10 cellular contexts compared by ENCODE assay signal in the genomic region with DNA sequence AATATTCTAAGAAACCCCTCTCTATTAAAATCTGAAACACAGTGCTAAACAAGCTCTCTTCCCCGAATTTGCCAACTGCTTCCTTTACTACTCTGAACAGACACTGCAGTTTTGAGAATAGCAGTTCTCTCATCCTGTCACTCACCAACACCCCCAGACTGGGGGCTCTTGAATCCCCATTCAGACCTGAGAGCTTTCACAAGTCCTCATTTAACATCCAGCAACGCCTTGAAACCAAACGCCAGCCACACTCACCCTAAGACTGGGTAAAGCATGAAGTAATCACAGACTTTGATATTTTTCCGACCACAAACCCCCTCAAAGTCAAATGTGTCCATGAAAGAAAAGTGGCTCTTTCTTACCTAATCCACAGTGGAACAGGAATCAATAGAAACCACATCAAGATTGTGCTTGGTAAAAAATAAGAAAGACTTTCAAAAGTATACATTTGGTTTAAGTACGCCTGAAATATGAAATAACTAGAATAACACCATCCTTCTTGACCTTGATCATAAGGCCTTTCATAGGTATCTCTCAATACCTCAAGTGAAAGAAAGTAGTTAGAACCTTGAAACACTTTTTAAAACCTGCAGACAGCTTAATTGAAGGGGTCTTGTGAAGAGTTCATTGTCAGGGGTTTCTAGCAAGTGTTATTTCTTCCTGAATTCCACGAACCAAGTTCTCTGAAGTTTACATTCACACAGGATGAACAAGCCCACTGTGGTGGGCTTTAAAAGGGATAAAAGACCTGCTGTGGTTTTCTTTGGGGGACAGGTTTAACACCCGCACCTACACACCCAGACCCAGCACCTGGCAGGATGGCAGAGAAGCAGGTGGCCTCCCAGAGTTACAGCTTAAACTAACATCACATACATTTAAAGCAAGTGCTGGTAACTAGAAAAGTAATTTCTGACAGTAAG.
DNase-seq lines count a peak whose midpoint lies in the region; ATAC-seq, FAIRE-seq and TF ChIP-seq lines count a peak whose summit lies in the region.
"Had no signal": no experiment of that assay in that cellular context is flagged by ENCODE, and none has a peak within 500 bp of the region (broad histone marks: within the 10 kb centered on the region; RNA-seq: fewer than 3 reads in every experiment).

No MANE protein-coding gene starts in this region.

- no peaks in the 10 kb centered on the region for H3K27me3 ChIP-seq in astrocyte (ENCODE audit: insufficient read depth, low read length)
- H3K27me3 ChIP-seq in GM23248 (replicated peaks; ENCODE audit: insufficient read depth) = peaks cover 12% of the 10 kb centered on the region; the same call in 1 of the 2 replicates
- H3K27me3 ChIP-seq in effector memory CD4-positive, alpha-beta T cell (replicated peaks; ENCODE audit: control insufficient read depth, insufficient read depth, low read length, poor library complexity, severe bottlenecking) = no peaks in the 10 kb centered on the region

- peaks cover 45% of the 10 kb centered on the region for H3K4me1 Mint-ChIP-seq in activated CD4-positive, alpha-beta memory T cell treated with anti-CD3 and anti-CD28 coated beads, Interleukin-2, amount 10 ng/mL, durations not matched to agents 7 days and 5 days
- peaks cover 24% of the 10 kb centered on the region for H3K4me1 Mint-ChIP-seq in astrocyte (ENCODE audit: low read depth, unreplicated experiment)

- no peaks in the 10 kb centered on the region for H4K20me1 ChIP-seq in astrocyte (ENCODE audit: insufficient read depth, low read length)
- no peaks in the 10 kb centered on the region for H4K20me1 ChIP-seq in GM23248 (ENCODE audit: insufficient read depth)

- ATAC-seq in HG02588 (IDR thresholded peaks at IDR 0.05; ENCODE audit: unreplicated experiment) (peak; percentile 50), GM19328 (IDR thresholded peaks at IDR 0.05; ENCODE audit: unreplicated experiment) (no peak)

- no peak overlapping the region for H2AFZ ChIP-seq in astrocyte (ENCODE audit: low read depth, low read length)
- H2AFZ ChIP-seq in GM23248 = no peak overlapping the region

- in situ Hi-C loops in GM23248 (cut with MboI) = no loop called here

- no peaks in the 10 kb centered on the region for H3K27me3 Mint-ChIP-seq in activated CD4-positive, alpha-beta memory T cell treated with anti-CD3 and anti-CD28 coated beads, Interleukin-2, amount 10 ng/mL, durations not matched to agents 7 days and 5 days
- no peaks in the 10 kb centered on the region for H3K27me3 Mint-ChIP-seq in astrocyte (ENCODE audit: low read depth, unreplicated experiment)

- no peaks in the 10 kb centered on the region for H3F3A ChIP-seq in GM23248 (ENCODE audit: insufficient read depth)

- no peak overlapping the region for H3K4me2 ChIP-seq in astrocyte (ENCODE audit: low read length)
- H3K4me2 ChIP-seq in GM23248 (ENCODE audit: unreplicated experiment) = no peak overlapping the region

- peak; percentile 73 for DNase-seq in activated CD4-positive, alpha-beta memory T cell treated with anti-CD3 and anti-CD28 coated beads, Interleukin-2, amount 10 ng/mL, durations not matched to agents 7 days and 5 days
- DNase-seq in astrocyte (ENCODE audit: low read depth) = peak; percentile 40
- DNase-seq in stimulated activated CD8-positive, alpha-beta memory T cell treated with anti-CD3 and anti-CD28 coated beads, Interleukin-2, amount 100 ng/mL, for 48 hours (ENCODE audit: low read depth in 2 of 2) = peak; percentile 48
- no peak for DNase-seq in GM23248
- no peak for DNase-seq in GF-D8 (lab: John Stamatoyannopoulos, UW)
- no peak for DNase-seq in effector memory CD4-positive, alpha-beta T cell
- DNase-seq: mesenchymal stem cell, NCI-H524 had no signal

- H3K79me2 ChIP-seq in astrocyte (ENCODE audit: insufficient read depth, low read length) = no peaks in the 10 kb centered on the region
- no peaks in the 10 kb centered on the region for H3K79me2 ChIP-seq in GM23248 (ENCODE audit: insufficient read depth)

- peaks cover 9% of the 10 kb centered on the region for H3K9me3 Mint-ChIP-seq in activated CD4-positive, alpha-beta memory T cell treated with anti-CD3 and anti-CD28 coated beads, Interleukin-2, amount 10 ng/mL, durations not matched to agents 7 days and 5 days
- no peaks in the 10 kb centered on the region for H3K9me3 Mint-ChIP-seq in astrocyte (ENCODE audit: unreplicated experiment)

- 60 to 61% methylated on average over 7 of the region's 7 CpGs for WGBS in GM23248 (ENCODE audit: low coverage in 1 of 2, low lambda C conversion rate in 2 of 2, missing lambda C conversion rate in 2 of 2), 2 experiments

- H3K4me3 ChIP-seq in astrocyte (ENCODE audit: insufficient read depth, low read depth, low read length) = no peak overlapping the region
- no peak overlapping the region for H3K4me3 ChIP-seq in GM23248
- H3K4me3 ChIP-seq in effector memory CD4-positive, alpha-beta T cell (ENCODE audit: insufficient read depth, low read depth, low read length, poor library complexity, severe bottlenecking) = no peak overlapping the region

- peak overlapping the region; percentile 4 for H3K4me3 Mint-ChIP-seq in activated CD4-positive, alpha-beta memory T cell treated with anti-CD3 and anti-CD28 coated beads, Interleukin-2, amount 10 ng/mL, durations not matched to agents 7 days and 5 days
- H3K4me3 Mint-ChIP-seq in astrocyte (ENCODE audit: unreplicated experiment) = no peak overlapping the region

- peaks cover 9% of the 10 kb centered on the region for H3K36me3 Mint-ChIP-seq in activated CD4-positive, alpha-beta memory T cell treated with anti-CD3 and anti-CD28 coated beads, Interleukin-2, amount 10 ng/mL, durations not matched to agents 7 days and 5 days (ENCODE audit: low read depth)
- no peaks in the 10 kb centered on the region for H3K36me3 Mint-ChIP-seq in astrocyte (ENCODE audit: low read depth, unreplicated experiment)

- no peaks in the 10 kb centered on the region for H3K9me2 ChIP-seq in GM23248 (ENCODE audit: insufficient read depth)

- H3K36me3 ChIP-seq in astrocyte (ENCODE audit: insufficient read depth, low read length) = no peaks in the 10 kb centered on the region
- H3K36me3 ChIP-seq in GM23248 (ENCODE audit: low read depth) = no peaks in the 10 kb centered on the region
- no peaks in the 10 kb centered on the region for H3K36me3 ChIP-seq in effector memory CD4-positive, alpha-beta T cell (ENCODE audit: control insufficient read depth, insufficient read depth, low read length)

- TF ChIP-seq CTCF in astrocyte (IDR thresholded peaks at IDR 0.05; ENCODE audit: insufficient read depth, low read depth, low read length) = no peak

- H3K9me3 ChIP-seq in astrocyte (ENCODE audit: insufficient read depth, low read depth, low read length) (no peaks in the 10 kb centered on the region), GM23248 (ENCODE audit: low read depth) (no peaks in the 10 kb centered on the region)
- H3K9me3 ChIP-seq in effector memory CD4-positive, alpha-beta T cell (ENCODE audit: control insufficient read depth, low read length) = no peaks in the 10 kb centered on the region

- CTCF ChIA-PET in activated CD4-positive, alpha-beta memory T cell treated with anti-CD3 and anti-CD28 coated beads, Interleukin-2, amount 10 ng/mL, durations not matched to agents 7 days and 5 days (lab: Charles Lee) = interaction anchor here (0.9 to 2.3 kb wide), 9 partner anchors 9 to 718 kb away, joined by 3 to 8 read pairs (median 4); partner anchors contain the start of gene MLLT3

- no peak overlapping the region for H3K27ac ChIP-seq in astrocyte (ENCODE audit: low read depth, low read length)
- no peak overlapping the region for H3K27ac ChIP-seq in GM23248
- no peak overlapping the region for H3K27ac ChIP-seq in effector memory CD4-positive, alpha-beta T cell (ENCODE audit: insufficient read depth, low read length, poor library complexity, severe bottlenecking)

- FAIRE-seq in astrocyte (lab: Jason Lieb, UNC) = no peak

- POLR2A ChIA-PET in activated CD4-positive, alpha-beta memory T cell treated with anti-CD3 and anti-CD28 coated beads, Interleukin-2, amount 10 ng/mL, durations not matched to agents 7 days and 5 days (lab: Charles Lee) = interaction anchor here (1.0 to 2.5 kb wide), 13 partner anchors 9 to 475 kb away, joined by 3 to 24 read pairs (median 5); partner anchors contain the start of genes FOCAD and MLLT3

- no peak overlapping the region for H3K9ac ChIP-seq in astrocyte (ENCODE audit: low read length)
- no peak overlapping the region for H3K9ac ChIP-seq in GM23248

- H3K4me1 ChIP-seq in astrocyte (ENCODE audit: insufficient read depth, low read length) (no peaks in the 10 kb centered on the region), GM23248 (ENCODE audit: insufficient read depth) (peaks cover 7% of the 10 kb centered on the region; the same call in 1 of the 2 replicates)
- H3K4me1 ChIP-seq in effector memory CD4-positive, alpha-beta T cell (ENCODE audit: control insufficient read depth, insufficient read depth, low read length, poor library complexity, severe bottlenecking) = no peaks in the 10 kb centered on the region

- peak overlapping the region; percentile 92 for H3K27ac Mint-ChIP-seq in activated CD4-positive, alpha-beta memory T cell treated with anti-CD3 and anti-CD28 coated beads, Interleukin-2, amount 10 ng/mL, durations not matched to agents 7 days and 5 days
- H3K27ac Mint-ChIP-seq in astrocyte (ENCODE audit: unreplicated experiment) = peak overlapping the region; percentile 83

Comparison
In these comparisons a context has a peak if more than half of its experiments do, and no peak if none do; other contexts are left out.
1. DNase-seq: peak in activated CD4-positive, alpha-beta memory T cell treated with anti-CD3 and anti-CD28 coated beads, Interleukin-2, amount 10 ng/mL, durations not matched to agents 7 days and 5 days (single experiment), astrocyte (single experiment) and stimulated activated CD8-positive, alpha-beta memory T cell treated with anti-CD3 and anti-CD28 coated beads, Interleukin-2, amount 100 ng/mL, for 48 hours (2 of 2); none in GM23248 (single experiment), GF-D8 (single experiment) and effector memory CD4-positive, alpha-beta T cell (0 of 3).